20 cellular contexts compared by ENCODE assay signal in the genomic region with DNA sequence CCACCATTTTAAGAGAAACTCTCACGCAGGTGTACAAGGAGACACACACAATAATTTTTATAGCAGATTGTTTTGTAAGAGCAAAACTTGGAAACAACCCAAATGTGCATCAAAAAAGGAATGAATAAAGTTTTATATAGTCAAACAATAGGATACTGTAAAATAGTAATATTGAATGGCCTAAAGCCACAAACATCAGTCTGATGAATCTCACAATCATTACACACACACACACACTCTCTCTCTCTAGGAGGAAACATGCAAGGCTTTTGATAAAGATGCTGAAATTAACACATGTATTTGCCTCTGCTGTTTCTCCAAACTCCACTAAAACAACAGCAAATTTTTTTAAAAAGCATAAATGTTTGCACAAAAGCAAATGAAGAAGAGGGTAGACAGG. TPM values are rescaled to one million over a fixed set of nuclear protein-coding genes. Genes with fewer than 3 reads are reported as not detected.
DNase-seq lines count a peak whose midpoint lies in the region; ATAC-seq and TF ChIP-seq lines count a peak whose summit lies in the region.
"Had no signal": no experiment of that assay in that cellular context is flagged by ENCODE, and none has a peak within 500 bp of the region (broad histone marks: within the 10 kb centered on the region; RNA-seq: fewer than 3 reads in every experiment).

No MANE protein-coding gene starts in this region.

- 85 to 96% (median 91%) methylated on average over 1 of the region's 1 CpG for WGBS in adrenal gland, 4 donors

- no peak for DNase-seq in activated CD4-positive, alpha-beta T cell treated with anti-CD3 and anti-CD28 coated beads for 36 hours
- no peak for DNase-seq in activated CD4-positive, alpha-beta T cell treated with anti-CD3 and anti-CD28 coated beads for 1 hour
- DNase-seq in CD4-positive, CD25-positive, alpha-beta regulatory T cell, result no peak
- no peak for DNase-seq in activated T-helper 1 cell treated with anti-CD3 and anti-CD28 coated beads, Interleukin-12 subunit alpha, Interleukin-12 subunit beta, Interleukin-2, Interleukin-4 antibody, amounts not matched to agents 30 ng/mL and 10 ng/mL and 1 ng/mL, durations not matched to agents 14 hours and 24 hours and 36 hours (ENCODE audit: low spot score)
- DNase-seq in adrenal gland (no peak), left colon (no peak)
- DNase-seq: 8988T; Caco-2; H7; HFFc6; NCI-H1105; NCI-H2081 treated with DMSO at 0.1 percent for 48 hours; NK-92 treated with Interleukin-12 subunit alpha and Interleukin-12 subunit beta, amount 100 ng/mL, for 24 hours; Peyer's patch had no signal

- no peak for TF ChIP-seq CTCF in adrenal gland (IDR thresholded peaks at IDR 0.05)

- peak overlapping the region; percentile 35 for H3K27ac ChIP-seq in CD4-positive, CD25-positive, alpha-beta regulatory T cell (ENCODE audit: insufficient read depth, low read length, poor library complexity, severe bottlenecking)
- H3K27ac ChIP-seq in adrenal gland, result no peak overlapping the region
- H3K27ac ChIP-seq: Peyer's patch had no signal

- peaks cover 50% of the 10 kb centered on the region for H3K4me1 Mint-ChIP-seq in activated CD4-positive, alpha-beta T cell treated with anti-CD3 and anti-CD28 coated beads for 36 hours
- peaks cover 32 to 47% (median 41%) of the 10 kb centered on the region in 4 donors for H3K4me1 Mint-ChIP-seq in CD4-positive, CD25-positive, alpha-beta regulatory T cell
- peaks cover 37% of the 10 kb centered on the region for H3K4me1 Mint-ChIP-seq in T-helper 1 cell treated with Interleukin-12 subunit alpha and Interleukin-12 subunit beta and Interleukin-4 antibody, amounts not matched to agents 30 μg/mL and 1 μg/mL, for 36 hours (ENCODE audit: low read depth)
- H3K4me1 Mint-ChIP-seq in activated T-helper 1 cell treated with anti-CD3 and anti-CD28 coated beads, Interleukin-12 subunit alpha, Interleukin-12 subunit beta, Interleukin-2, Interleukin-4 antibody, amounts not matched to agents 30 ng/mL and 10 ng/mL and 1 ng/mL, durations not matched to agents 14 hours and 24 hours and 36 hours (ENCODE audit: low read depth), result peaks cover 45% of the 10 kb centered on the region

- H3K36me3 Mint-ChIP-seq in activated CD4-positive, alpha-beta T cell treated with anti-CD3 and anti-CD28 coated beads for 36 hours (ENCODE audit: low read depth), result peaks cover 2% of the 10 kb centered on the region
- no peaks in the 10 kb centered on the region for H3K36me3 Mint-ChIP-seq in CD4-positive, CD25-positive, alpha-beta regulatory T cell
- peaks cover 5% of the 10 kb centered on the region for H3K36me3 Mint-ChIP-seq in T-helper 1 cell treated with Interleukin-12 subunit alpha and Interleukin-12 subunit beta and Interleukin-4 antibody, amounts not matched to agents 30 μg/mL and 1 μg/mL, for 36 hours (ENCODE audit: low read depth)
- peaks cover 3% of the 10 kb centered on the region for H3K36me3 Mint-ChIP-seq in activated T-helper 1 cell treated with anti-CD3 and anti-CD28 coated beads, Interleukin-12 subunit alpha, Interleukin-12 subunit beta, Interleukin-2, Interleukin-4 antibody, amounts not matched to agents 30 ng/mL and 10 ng/mL and 1 ng/mL, durations not matched to agents 14 hours and 24 hours and 36 hours (ENCODE audit: low read depth)

- no peak overlapping the region for H3K4me3 Mint-ChIP-seq in activated CD4-positive, alpha-beta T cell treated with anti-CD3 and anti-CD28 coated beads for 36 hours
- H3K4me3 Mint-ChIP-seq in CD4-positive, CD25-positive, alpha-beta regulatory T cell, result peak overlapping the region in 3 of 4 donors; percentile 0 to 77 (median 14)
- peak overlapping the region; percentile 45 for H3K4me3 Mint-ChIP-seq in T-helper 1 cell treated with Interleukin-12 subunit alpha and Interleukin-12 subunit beta and Interleukin-4 antibody, amounts not matched to agents 30 μg/mL and 1 μg/mL, for 36 hours
- H3K4me3 Mint-ChIP-seq in activated T-helper 1 cell treated with anti-CD3 and anti-CD28 coated beads, Interleukin-12 subunit alpha, Interleukin-12 subunit beta, Interleukin-2, Interleukin-4 antibody, amounts not matched to agents 30 ng/mL and 10 ng/mL and 1 ng/mL, durations not matched to agents 14 hours and 24 hours and 36 hours, result peak overlapping the region; percentile 61
- H3K4me3 Mint-ChIP-seq: HFFc6, IgD-negative memory B cell had no signal

- peak overlapping the region; percentile 58 for H3K4me3 ChIP-seq in CD4-positive, CD25-positive, alpha-beta regulatory T cell (ENCODE audit: low read depth, low read length)
- H3K4me3 ChIP-seq in adrenal gland, result no peak overlapping the region
- H3K4me3 ChIP-seq: Peyer's patch had no signal

- no peaks in the 10 kb centered on the region for H3K27me3 ChIP-seq in CD4-positive, CD25-positive, alpha-beta regulatory T cell (ENCODE audit: control insufficient read depth, insufficient read depth, low read length)
- no peaks in the 10 kb centered on the region for H3K27me3 ChIP-seq in adrenal gland
- H3K27me3 ChIP-seq: Peyer's patch had no signal

- CTCF ChIA-PET in activated CD4-positive, alpha-beta T cell treated with anti-CD3 and anti-CD28 coated beads for 36 hours (lab: Charles Lee), result interaction anchor here (1.2 to 2.4 kb wide), 4 partner anchors 8 to 30 kb away, joined by 3 to 8 read pairs (median 6); no protein-coding TSS in a partner anchor

- H3K36me3 ChIP-seq in CD4-positive, CD25-positive, alpha-beta regulatory T cell (ENCODE audit: control insufficient read depth, insufficient read depth, low read length), result no peaks in the 10 kb centered on the region
- no peaks in the 10 kb centered on the region for H3K36me3 ChIP-seq in adrenal gland (replicated peaks in 1 of 2)
- H3K36me3 ChIP-seq: Peyer's patch had no signal

- no peaks in the 10 kb centered on the region for H3K27me3 Mint-ChIP-seq in activated CD4-positive, alpha-beta T cell treated with anti-CD3 and anti-CD28 coated beads for 36 hours
- H3K27me3 Mint-ChIP-seq in CD4-positive, CD25-positive, alpha-beta regulatory T cell, result no peaks in the 10 kb centered on the region
- H3K27me3 Mint-ChIP-seq in T-helper 1 cell treated with Interleukin-12 subunit alpha and Interleukin-12 subunit beta and Interleukin-4 antibody, amounts not matched to agents 30 μg/mL and 1 μg/mL, for 36 hours (ENCODE audit: low read depth), result no peaks in the 10 kb centered on the region
- no peaks in the 10 kb centered on the region for H3K27me3 Mint-ChIP-seq in activated T-helper 1 cell treated with anti-CD3 and anti-CD28 coated beads, Interleukin-12 subunit alpha, Interleukin-12 subunit beta, Interleukin-2, Interleukin-4 antibody, amounts not matched to agents 30 ng/mL and 10 ng/mL and 1 ng/mL, durations not matched to agents 14 hours and 24 hours and 36 hours (ENCODE audit: insufficient read depth)

- H3K9me3 Mint-ChIP-seq in activated CD4-positive, alpha-beta T cell treated with anti-CD3 and anti-CD28 coated beads for 36 hours (ENCODE audit: low read depth), result no peaks in the 10 kb centered on the region
- peaks cover 0 to 6% (median 0%) of the 10 kb centered on the region in 7 donors for H3K9me3 Mint-ChIP-seq in CD4-positive, CD25-positive, alpha-beta regulatory T cell
- peaks cover 10% of the 10 kb centered on the region for H3K9me3 Mint-ChIP-seq in T-helper 1 cell treated with Interleukin-12 subunit alpha and Interleukin-12 subunit beta and Interleukin-4 antibody, amounts not matched to agents 30 μg/mL and 1 μg/mL, for 36 hours
- peaks cover 11% of the 10 kb centered on the region for H3K9me3 Mint-ChIP-seq in activated T-helper 1 cell treated with anti-CD3 and anti-CD28 coated beads, Interleukin-12 subunit alpha, Interleukin-12 subunit beta, Interleukin-2, Interleukin-4 antibody, amounts not matched to agents 30 ng/mL and 10 ng/mL and 1 ng/mL, durations not matched to agents 14 hours and 24 hours and 36 hours
- H3K9me3 Mint-ChIP-seq: HFFc6, IgD-negative memory B cell had no signal

- H3K9me3 ChIP-seq in CD4-positive, CD25-positive, alpha-beta regulatory T cell (ENCODE audit: control insufficient read depth in 2 of 2, low read length in 2 of 2), result no peaks in the 10 kb centered on the region
- H3K9me3 ChIP-seq in adrenal gland (replicated peaks in 1 of 3), result no peaks in the 10 kb centered on the region
- H3K9me3 ChIP-seq: Caco-2, Peyer's patch had no signal

- TF ChIP-seq POLR2A in adrenal gland (IDR thresholded peaks at IDR 0.05), result no peak

- peak overlapping the region; percentile 87 for H3K27ac Mint-ChIP-seq in activated CD4-positive, alpha-beta T cell treated with anti-CD3 and anti-CD28 coated beads for 36 hours
- H3K27ac Mint-ChIP-seq in CD4-positive, CD25-positive, alpha-beta regulatory T cell, result peak overlapping the region in 2 of 3 donors; percentile 60 to 99
- H3K27ac Mint-ChIP-seq in T-helper 1 cell treated with Interleukin-12 subunit alpha and Interleukin-12 subunit beta and Interleukin-4 antibody, amounts not matched to agents 30 μg/mL and 1 μg/mL, for 36 hours, result peak overlapping the region; percentile 81
- peak overlapping the region; percentile 89 for H3K27ac Mint-ChIP-seq in activated T-helper 1 cell treated with anti-CD3 and anti-CD28 coated beads, Interleukin-12 subunit alpha, Interleukin-12 subunit beta, Interleukin-2, Interleukin-4 antibody, amounts not matched to agents 30 ng/mL and 10 ng/mL and 1 ng/mL, durations not matched to agents 14 hours and 24 hours and 36 hours
- H3K27ac Mint-ChIP-seq: HFFc6, IgD-negative memory B cell had no signal

- peaks cover 36% of the 10 kb centered on the region for H3K4me1 ChIP-seq in CD4-positive, CD25-positive, alpha-beta regulatory T cell (ENCODE audit: control insufficient read depth, insufficient read depth, low read length, poor library complexity, severe bottlenecking)
- H3K4me1 ChIP-seq in adrenal gland (replicated peaks in 1 of 2), result no peaks in the 10 kb centered on the region
- H3K4me1 ChIP-seq: Caco-2, Peyer's patch had no signal

- no peak for ATAC-seq in activated CD4-positive, alpha-beta T cell treated with anti-CD3 and anti-CD28 coated beads for 36 hours
- no peak for ATAC-seq in CD4-positive, CD25-positive, alpha-beta regulatory T cell (ENCODE audit: low read depth in 2 of 2)
- no peak for ATAC-seq in HG02852 (IDR thresholded peaks at IDR 0.05; ENCODE audit: unreplicated experiment)
- ATAC-seq in left colon, result no peak

- POLR2A ChIA-PET in activated CD4-positive, alpha-beta T cell treated with anti-CD3 and anti-CD28 coated beads for 36 hours (lab: Charles Lee), result no interaction called here

- intact Hi-C loops in activated CD4-positive, alpha-beta T cell treated with anti-CD3 and anti-CD28 coated beads for 36 hours (cut with DNase I, micrococcal nuclease), result loop anchor here (2.0 to 10.0 kb wide), 5 partner anchors 32 to 925 kb away; a partner anchor contains a TSS
- intact Hi-C loops in activated T-helper 1 cell treated with anti-CD3 and anti-CD28 coated beads, Interleukin-12 subunit alpha, Interleukin-12 subunit beta, Interleukin-2, Interleukin-4 antibody, amounts not matched to agents 30 ng/mL and 10 ng/mL and 1 ng/mL, durations not matched to agents 14 hours and 24 hours and 36 hours (cut with micrococcal nuclease), result loop anchor here (1.0 to 10.0 kb wide), 5 partner anchors 30 to 1873 kb away; a partner anchor contains a TSS
- intact Hi-C loops in adrenal gland (cut with DNase I), result no loop called here
- intact Hi-C loops in left colon (cut with DNase I, micrococcal nuclease), result no loop called here

RNA-seq across cellular contexts. Expression of a gene that starts 37.3 kb away (rescaled TPM):
- total RNA-seq in activated CD4-positive, alpha-beta T cell treated with anti-CD3 and anti-CD28 coated beads for 36 hours, result not detected
- not detected for total RNA-seq in CD4-positive, CD25-positive, alpha-beta regulatory T cell
- not detected for polyA plus RNA-seq in CD4-positive, CD25-positive, alpha-beta regulatory T cell
- not detected in 2 replicates for total RNA-seq in activated T-helper 1 cell treated with anti-CD3 and anti-CD28 coated beads, Interleukin-12 subunit alpha, Interleukin-12 subunit beta, Interleukin-2, Interleukin-4 antibody, amounts not matched to agents 30 ng/mL and 10 ng/mL and 1 ng/mL, durations not matched to agents 14 hours and 24 hours and 36 hours
- 10 to 100 TPM in 1 of 8 donors, 1 to 10 TPM in 5, under 1 TPM in 2; 0.18 to 10.4 (median 2.5) TPM for total RNA-seq in adrenal gland
- 10 to 100 TPM in 1 of 3 donors, under 1 TPM in 2; 0.71 to 18.0 (median 0.97) TPM for polyA plus RNA-seq in adrenal gland
- total RNA-seq in left colon, result 1 to 10 TPM in 1 of 2 donors, under 1 TPM in 1; 0.15 to 3.1 TPM
- total RNA-seq: Caco-2, H7, HFFc6, LHCN-M2, NCI-H460 had no signal
- polyA plus RNA-seq: AG04450, IgD-negative memory B cell had no signal

RNA-seq across cellular contexts. Expression of a gene that starts 50.5 kb away (rescaled TPM):
- total RNA-seq in activated CD4-positive, alpha-beta T cell treated with anti-CD3 and anti-CD28 coated beads for 36 hours, result 100 to 1,000 TPM in 1 of 2 experiments, 10 to 100 TPM in 1; 86.6 to 111 TPM
- total RNA-seq in CD4-positive, CD25-positive, alpha-beta regulatory T cell, result 179 TPM
- polyA plus RNA-seq in CD4-positive, CD25-positive, alpha-beta regulatory T cell, result 100 to 1,000 TPM; 125 to 184 (median 154) TPM
- 147 and 148 TPM in 2 replicates for total RNA-seq in activated T-helper 1 cell treated with anti-CD3 and anti-CD28 coated beads, Interleukin-12 subunit alpha, Interleukin-12 subunit beta, Interleukin-2, Interleukin-4 antibody, amounts not matched to agents 30 ng/mL and 10 ng/mL and 1 ng/mL, durations not matched to agents 14 hours and 24 hours and 36 hours
- 10 to 100 TPM; 28.4 to 95.0 (median 60.6) TPM for total RNA-seq in adrenal gland
- 10 to 100 TPM in 2 of 3 donors, 1 to 10 TPM in 1; 7.2 to 30.9 (median 10.6) TPM for polyA plus RNA-seq in adrenal gland
- 10 to 100 TPM; 57.3 to 62.6 TPM for total RNA-seq in left colon

Comparison
In these comparisons a context has a peak if more than half of its experiments do, and no peak if none do; other contexts are left out.
1. intact Hi-C loops: an anchor here in activated CD4-positive, alpha-beta T cell treated with anti-CD3 and anti-CD28 coated beads for 36 hours (2.0 to 10.0 kb wide) and activated T-helper 1 cell treated with anti-CD3 and anti-CD28 coated beads, Interleukin-12 subunit alpha, Interleukin-12 subunit beta, Interleukin-2, Interleukin-4 antibody, amounts not matched to agents 30 ng/mL and 10 ng/mL and 1 ng/mL, durations not matched to agents 14 hours and 24 hours and 36 hours (1.0 to 10.0 kb wide); none called in adrenal gland and left colon.